17 cellular contexts compared by ENCODE assay signal in genomic region chrX:22541926-22542325, GRCh38.
A peak's percentile ranks its signal among the peaks of the same experiment; 100 is the strongest.
DNase-seq lines count a peak whose midpoint lies in the region; ATAC-seq and FAIRE-seq lines count a peak whose summit lies in the region.
"Had no signal": no experiment of that assay in that cellular context is flagged by ENCODE, and none has a peak within 500 bp of the region (broad histone marks: within the 10 kb centered on the region; RNA-seq: fewer than 3 reads in every experiment).

No MANE protein-coding gene starts in this region.

- ATAC-seq in HG02798 (IDR thresholded peaks at IDR 0.05; ENCODE audit: poor library complexity, unreplicated experiment), result no peak
- ATAC-seq in HG02571 (IDR thresholded peaks at IDR 0.05; ENCODE audit: unreplicated experiment), result no peak

- peaks cover 10 to 77% (median 39%) of the 10 kb centered on the region in 10 experiments for H3K4me1 ChIP-seq in BLaER1 treated with 17β-estradiol and CSF1 and Interleukin-3, amounts not matched to agents 10 nM and 100 nM
- H3K4me1 ChIP-seq: Caco-2 had no signal

- H3K4me3 ChIP-seq in BLaER1 treated with 17β-estradiol and CSF1 and Interleukin-3, amounts not matched to agents 10 nM and 100 nM, result peak overlapping the region in 4 of 10 experiments; percentile 2 to 29 (median 18); a peak in 4 of 20 replicates

- H3K9me3 ChIP-seq in BLaER1 treated with 17β-estradiol and CSF1 and Interleukin-3, amounts not matched to agents 10 nM and 100 nM (replicated peaks in 1 of 11), result peaks cover 51 to 90% (median 86%) of the 10 kb centered on the region in 11 experiments
- H3K9me3 ChIP-seq: Caco-2 had no signal

- H3K4me2 ChIP-seq in BLaER1 treated with 17β-estradiol and CSF1 and Interleukin-3, amounts not matched to agents 10 nM and 100 nM, result peak overlapping the region; percentile 20 to 73 (median 63)

- no peak for FAIRE-seq in urothelium cell line (lab: Jason Lieb, UNC)
- FAIRE-seq: A204.1, G401.6, GM12891 had no signal

- peak overlapping the region in 5 of 11 experiments; percentile 2 to 74 (median 57); a peak in 7 of 22 replicates for H3K9ac ChIP-seq in BLaER1 treated with 17β-estradiol and CSF1 and Interleukin-3, amounts not matched to agents 10 nM and 100 nM

- DNase-seq in HT1080 (ENCODE audit: low read depth), result peak; percentile 32
- DNase-seq in dermis blood vessel endothelial cell, result peak; percentile 2
- DNase-seq in renal cortical epithelial cell (ENCODE audit: low read depth), result peak; percentile 59
- no peak for DNase-seq in urothelium cell line (ENCODE audit: low spot score)
- DNase-seq: Caco-2; CD8-positive, alpha-beta memory T cell; DMS53; GOT3; H9; KBM-7 had no signal

- H3K36me3 ChIP-seq in BLaER1 treated with 17β-estradiol and CSF1 and Interleukin-3, amounts not matched to agents 10 nM and 100 nM, result peaks cover 0 to 37% (median 0%) of the 10 kb centered on the region in 11 experiments; a peak in 5 of 22 replicates

- no peaks in the 10 kb centered on the region for H3K27me3 ChIP-seq in BLaER1 treated with 17β-estradiol and CSF1 and Interleukin-3, amounts not matched to agents 10 nM and 100 nM

- H3K27ac ChIP-seq in BLaER1 treated with 17β-estradiol and CSF1 and Interleukin-3, amounts not matched to agents 10 nM and 100 nM, result peak overlapping the region in 8 of 11 experiments; percentile 58 to 92 (median 72); a peak in 15 of 22 replicates
- H3K27ac ChIP-seq: HL-60 had no signal

- no peaks in the 10 kb centered on the region for H4K20me1 ChIP-seq in BLaER1 treated with 17β-estradiol and CSF1 and Interleukin-3, amounts not matched to agents 10 nM and 100 nM
